Comparison of ENCODE assay signal across 21 cellular contexts in genomic region chr16:73669535-73670274, GRCh38.
"Had no signal": no experiment of that assay in that cellular context is flagged by ENCODE, and none has a peak within 500 bp of the region (broad histone marks: within the 10 kb centered on the region; RNA-seq: fewer than 3 reads in every experiment).

No MANE protein-coding gene starts in this region.

- H3K4me3 ChIP-seq: dorsolateral prefrontal cortex, heart right ventricle, mucosa of descending colon, right atrium auricular region, sigmoid colon, skin epidermis, uterus had no signal

- H3K9me3 ChIP-seq: mucosa of descending colon, neutrophil, right atrium auricular region, sigmoid colon, uterus had no signal

- ATAC-seq: esophagus mucosa; heart right ventricle; left lobe of liver; mucosa of descending colon; naive thymus-derived CD8-positive, alpha-beta T cell; stimulated activated naive B cell treated with anti-CD40 and anti-IgM and Interleukin-4, amounts not matched to agents 10 μg/mL and 1 μg/mL and 100 μg/mL, for 72 hours; stimulated activated naive CD8-positive, alpha-beta T cell treated with anti-CD3 and anti-CD28 coated beads, Interleukin-15, amount 100 ng/mL, for 72 hours had no signal

- H3K36me3 ChIP-seq: heart right ventricle, neutrophil, right atrium auricular region, sigmoid colon, uterus had no signal

- H3K27ac ChIP-seq: dorsolateral prefrontal cortex, heart right ventricle, neutrophil, right atrium auricular region, sigmoid colon, skin epidermis, uterus had no signal

- H3K27me3 ChIP-seq: neutrophil, right atrium auricular region, sigmoid colon, uterus had no signal

- DNase-seq: cortex of kidney; dorsolateral prefrontal cortex; effector CD8-positive, alpha-beta T cell; heart right ventricle; hypothalamus; islet precursor cell; mucosa of descending colon; naive thymus-derived CD8-positive, alpha-beta T cell; posterior cingulate gyrus; sigmoid colon; stimulated activated CD4-positive, alpha-beta T cell treated with anti-CD3 and anti-CD28 coated beads, Interleukin-2, amount 100 ng/mL, for 24 hours; stimulated activated CD4-positive, alpha-beta T cell treated with anti-CD3 and anti-CD28 coated beads, Interleukin-4, amount 100 ng/mL, for 4 hours; stimulated activated naive B cell treated with anti-CD40 and anti-IgM and Interleukin-4, amounts not matched to agents 10 μg/mL and 1 μg/mL and 100 μg/mL, for 72 hours; stimulated activated naive CD8-positive, alpha-beta T cell treated with anti-CD3 and anti-CD28 coated beads, Interleukin-15, amount 100 ng/mL, for 72 hours; substantia nigra; uterus had no signal

- H3K4me1 ChIP-seq: heart right ventricle, right atrium auricular region, sigmoid colon, uterus had no signal
